ENCODE assay signal across 8 cellular contexts in genomic region chr21:33324311-33325221, GRCh38. TPM values are rescaled to one million over a fixed set of nuclear protein-coding genes. Genes with fewer than 3 reads are reported as not detected.
DNase-seq lines count a peak whose midpoint lies in the region; ATAC-seq and TF ChIP-seq lines count a peak whose summit lies in the region.

Gene IFNAR1, plus strand, starts transcription at chr21:33324970. Its CDS starts 86 bp downstream, at chr21:33325056.

- no peak for TF ChIP-seq CTCF in BJ (IDR thresholded peaks at IDR 0.05; ENCODE audit: insufficient read depth, low read depth, low read length)
- TF ChIP-seq CTCF in colonic mucosa (IDR thresholded peaks at IDR 0.05), result no peak

- H3K36me3 ChIP-seq in BJ (ENCODE audit: control insufficient read depth, insufficient read depth, low read length), result no peaks in the 10 kb centered on the region
- H3K36me3 ChIP-seq in colonic mucosa, result no peaks in the 10 kb centered on the region

- ATAC-seq in HG03457 (IDR thresholded peaks at IDR 0.05; ENCODE audit: unreplicated experiment), result peak; percentile 50
- peak; percentile 93 for ATAC-seq in left colon

- no peaks in the 10 kb centered on the region for H3K9me3 ChIP-seq in colonic mucosa

- no peaks in the 10 kb centered on the region for H3K27me3 ChIP-seq in BJ (ENCODE audit: control insufficient read depth, insufficient read depth, low read length)
- no peaks in the 10 kb centered on the region for H3K27me3 ChIP-seq in colonic mucosa

- DNase-seq in BJ (ENCODE audit: low read depth) (peak; percentile 84), GM19240 (ENCODE audit: insufficient read length, low spot score) (peak; percentile 61), NCI-H524 (lab: John Stamatoyannopoulos, UW) (peak; percentile 99), colonic mucosa (peak; percentile 99), left colon (peak; percentile 98 to 99)
- peak; percentile 99 to 100 for DNase-seq in activated CD4-positive, alpha-beta T cell treated with anti-CD3 and anti-CD28 coated beads for 4 hours
- peak; percentile 98 for DNase-seq in stimulated activated CD4-positive, alpha-beta T cell treated with anti-CD3 and anti-CD28 coated beads, Interleukin-1b, Interleukin-23, amount 100 ng/mL, for 48 hours

- CTCF ChIA-PET in BJ (lab: Yijun Ruan, JAX), result interaction anchor here (0.8 to 1.3 kb wide), 2 partner anchors 36 to 87 kb away, joined by 3 to 11 read pairs; no protein-coding TSS in a partner anchor

- peak within 1 kb of the TSS; percentile 94 to 100 for H3K9ac ChIP-seq in colonic mucosa (ENCODE audit: low read depth in 2 of 2, low read length in 2 of 2)

- peaks cover 8% of the 10 kb centered on the region for H3K4me1 ChIP-seq in colonic mucosa

- peak within 1 kb of the TSS; percentile 100 for H3K27ac ChIP-seq in colonic mucosa

- POLR2A ChIA-PET in BJ (lab: Charles Lee), result interaction anchor here (0.5 to 1.0 kb wide), 6 partner anchors 28 to 927 kb away, joined by 3 to 4 read pairs (median 3); partner anchors contain the start of gene IL10RB

- H3K4me3 ChIP-seq in BJ (ENCODE audit: low read depth, low read length), result peak within 1 kb of the TSS; percentile 97
- peak within 1 kb of the TSS; percentile 90 for H3K4me3 ChIP-seq in colonic mucosa

- intact Hi-C loops in colonic mucosa (cut with DNase I) (no loop called here), left colon (cut with DNase I, micrococcal nuclease) (no loop called here)

RNA-seq across cellular contexts. Expression of gene IFNAR1, which starts in this region (rescaled TPM):
- 11.4 and 15.0 TPM in 2 replicates for polyA plus RNA-seq in BJ (2011; rRNA removed)
- polyA minus RNA-seq in BJ (2011; rRNA and poly(A)+ RNA removed), result 14.2 and 14.3 TPM in 2 replicates
- total RNA-seq in colonic mucosa, result 10 to 100 TPM; 32.3 to 62.2 TPM
- 10 to 100 TPM; 37.1 to 50.1 TPM for total RNA-seq in left colon

Comparison
In these comparisons a context has a peak if more than half of its experiments do, and no peak if none do; other contexts are left out.
1. Peak in every context shown above with its lines: DNase-seq, ATAC-seq, H3K4me3 ChIP-seq and H3K27ac ChIP-seq.